In the genomic region with DNA sequence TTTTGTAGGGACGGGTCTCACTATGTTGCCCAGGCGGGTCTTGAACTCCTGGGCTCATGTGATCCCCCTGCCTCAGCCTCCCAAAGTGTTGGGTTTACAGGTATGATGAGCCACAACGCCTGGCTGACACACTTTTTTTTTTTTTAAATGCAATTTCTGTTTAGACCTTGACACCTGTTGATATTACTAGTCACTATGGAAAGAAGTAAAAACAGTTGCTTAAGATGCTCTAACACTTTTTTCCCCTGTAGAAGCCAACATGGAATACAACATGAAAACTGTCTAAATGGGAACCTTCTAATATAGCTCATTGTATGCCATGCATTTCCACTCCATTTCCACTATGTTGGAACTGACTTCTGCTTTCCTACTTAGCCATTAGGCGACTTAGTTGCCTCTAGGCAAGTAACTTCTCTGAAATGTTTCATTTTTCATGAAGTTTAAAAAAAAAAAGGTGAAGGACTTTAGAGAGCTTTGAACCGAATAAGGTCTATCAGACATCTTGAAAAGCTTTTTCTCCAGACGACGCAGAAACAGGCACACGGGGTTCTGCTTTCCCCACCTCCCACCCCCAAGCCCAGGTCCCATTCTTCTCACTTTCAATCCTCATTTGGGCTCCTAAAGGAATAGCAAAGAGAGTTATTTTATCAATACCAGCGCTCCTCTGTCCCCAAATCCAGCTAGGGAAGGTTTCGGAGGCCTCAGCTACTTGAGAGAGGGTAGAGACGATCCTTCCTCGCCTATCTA, we compare ENCODE assay signal across 8 cellular contexts. TPM values are rescaled to one million over a fixed set of nuclear protein-coding genes. Genes with fewer than 3 reads are reported as not detected.
DNase-seq lines count a peak whose midpoint lies in the region; ATAC-seq and TF ChIP-seq lines count a peak whose summit lies in the region.

No MANE protein-coding gene starts in this region.

- no peak for TF ChIP-seq CTCF in BJ (IDR thresholded peaks at IDR 0.05; ENCODE audit: insufficient read depth, low read depth, low read length)
- no peak for TF ChIP-seq CTCF in mammary epithelial cell (conservative IDR thresholded peaks at IDR 0.05 in 1 of 2, IDR thresholded peaks at IDR 0.05 in 1 of 2; ENCODE audit: extremely low read depth in 1 of 2, insufficient read depth in 1 of 2, low read depth in 1 of 2, low read length in 2 of 2)
- no peak for TF ChIP-seq CTCF in lower leg skin (IDR thresholded peaks at IDR 0.05)
- TF ChIP-seq CTCF in transverse colon (IDR thresholded peaks at IDR 0.05) = no peak
- TF ChIP-seq CTCF in GM13976 (IDR thresholded peaks at IDR 0.05; ENCODE audit: borderline replicate concordance, control extremely low read depth, extremely low read depth, insufficient read depth, missing control alignments) = no peak

- H3K27me3 ChIP-seq in BJ (ENCODE audit: control insufficient read depth, insufficient read depth, low read length) = no peaks in the 10 kb centered on the region
- no peaks in the 10 kb centered on the region for H3K27me3 ChIP-seq in mammary epithelial cell (ENCODE audit: insufficient read depth, low read length)
- no peaks in the 10 kb centered on the region for H3K27me3 ChIP-seq in transverse colon

- 40% methylated on average over 8 of the region's 12 CpGs for WGBS in mammary epithelial cell (ENCODE audit: low coverage, missing lambda C conversion rate)
- 14 to 15% methylated on average over 12 of the region's 12 CpGs for WGBS in lower leg skin, 2 donors
- 5 to 14% methylated on average over 6 to 12 of the region's 12 CpGs for WGBS in transverse colon (ENCODE audit: low coverage in 1 of 2), 2 donors

- peak overlapping the region; percentile 96 for H3K9ac ChIP-seq in mammary epithelial cell (ENCODE audit: insufficient read depth, low read length)

- peak; percentile 4 for ATAC-seq in GM19395 (IDR thresholded peaks at IDR 0.05; ENCODE audit: unreplicated experiment)

- peak overlapping the region; percentile 95 for H2AFZ ChIP-seq in mammary epithelial cell (ENCODE audit: low read depth, low read length)

- H3K9me3 ChIP-seq in mammary epithelial cell (replicated peaks; ENCODE audit: insufficient read depth, low read length) = no peaks in the 10 kb centered on the region
- H3K9me3 ChIP-seq in transverse colon = no peaks in the 10 kb centered on the region

- TF ChIP-seq POLR2A in lower leg skin (IDR thresholded peaks at IDR 0.05) (no peak), transverse colon (IDR thresholded peaks at IDR 0.05) (no peak)

- H3K4me2 ChIP-seq in mammary epithelial cell (ENCODE audit: insufficient read depth, low read depth, low read length) = peak overlapping the region; percentile 86

- DNase-seq in BJ (ENCODE audit: low read depth) (no peak), NCI-H2029 (lab: John Stamatoyannopoulos, UW) (peak; percentile 9), mammary epithelial cell (no peak), lower leg skin (ENCODE audit: low spot score in 2 of 2) (no peak), transverse colon (no peak), GM13976 (ENCODE audit: low spot score) (no peak)
- DNase-seq in stimulated activated CD4-positive, alpha-beta T cell treated with anti-CD3 and anti-CD28 coated beads, Interleukin-4, amount 100 ng/mL, for 1 hour = no peak

- H3K4me3 ChIP-seq in BJ (ENCODE audit: low read depth, low read length) = peak overlapping the region; percentile 93
- H3K4me3 ChIP-seq in mammary epithelial cell (replicated peaks in 1 of 3; ENCODE audit: insufficient read depth in 1 of 3, low read depth in 2 of 3, low read length in 3 of 3) = peak overlapping the region; percentile 87 to 97 (median 96)
- peak overlapping the region; percentile 96 for H3K4me3 ChIP-seq in lower leg skin (ENCODE audit: low read depth, poor library complexity, severe bottlenecking)
- peak overlapping the region; percentile 82 to 96 (median 90) for H3K4me3 ChIP-seq in transverse colon

- CTCF ChIA-PET in BJ (lab: Yijun Ruan, JAX) (interaction anchor here (1.1 kb wide), 1 partner anchor 9 kb away, joined by 3 read pairs; no protein-coding TSS in a partner anchor), mammary epithelial cell (lab: Charles Lee; ENCODE audit: low non-redundant PET) (interaction anchor here (0.6 to 0.9 kb wide), 2 partner anchors 40 to 942 kb away, joined by 4 to 5 read pairs; no protein-coding TSS in a partner anchor)

- H3K36me3 ChIP-seq in BJ (ENCODE audit: control insufficient read depth, insufficient read depth, low read length) = no peaks in the 10 kb centered on the region
- no peaks in the 10 kb centered on the region for H3K36me3 ChIP-seq in mammary epithelial cell (ENCODE audit: insufficient read depth, low read length)
- H3K36me3 ChIP-seq in transverse colon = no peaks in the 10 kb centered on the region

- H3K79me2 ChIP-seq in mammary epithelial cell (ENCODE audit: insufficient read depth, low read length) = peaks cover 61% of the 10 kb centered on the region

- intact Hi-C loops in mammary epithelial cell (cut with micrococcal nuclease) (loop anchor here (1.0 to 5.0 kb wide), 3 partner anchors 20 to 263 kb away; a partner anchor contains a TSS), lower leg skin (cut with DNase I; ENCODE audit: low total_unique reads) (no loop called here), transverse colon (cut with DNase I; ENCODE audit: low total_unique reads) (no loop called here)

- H3K27ac ChIP-seq in mammary epithelial cell (ENCODE audit: insufficient read depth, low read depth, low read length) (peak overlapping the region; percentile 92), transverse colon (peak overlapping the region; percentile 95 to 96 (median 96))

- BruUV-seq in mammary epithelial cell (replicated peaks; lab: Mats Ljungman, UMichigan) = TSS peak; percentile 79

- dilution Hi-C loops in mammary epithelial cell (cut with HindIII; ENCODE audit: low sequenced_read_pairs) = no loop called here

- H3K4me1 ChIP-seq in mammary epithelial cell (ENCODE audit: insufficient read depth, low read length) (peaks cover 21% of the 10 kb centered on the region), transverse colon (peaks cover 0 to 42% (median 16%) of the 10 kb centered on the region in 4 donors)

- in situ Hi-C loops in mammary epithelial cell (cut with MboI; ENCODE audit: low sequenced_read_pairs in 2 of 2) (loop anchor here in 1 of 2 donors (5.0 kb wide), 1 partner anchor 43 kb away; no protein-coding TSS in a partner anchor), transverse colon (cut with MboI; ENCODE audit: low pct_ligation_motif_present in 1 of 4, low pct_unique_long_range_greater_than_20kb in 1 of 4, low sequenced_read_pairs in 3 of 4) (no loop called here), GM13976 (cut with MboI; ENCODE audit: low sequenced_read_pairs, unreplicated experiment) (no loop called here)

- TF ChIP-seq EP300 in transverse colon (IDR thresholded peaks at IDR 0.05; ENCODE audit: low read depth) = no peak

- POLR2A ChIA-PET in BJ (lab: Charles Lee) = interaction anchor here (0.5 to 0.7 kb wide), 2 partner anchors 25 to 512 kb away, joined by 3 to 5 read pairs; no protein-coding TSS in a partner anchor

- peaks cover 5% of the 10 kb centered on the region for H4K20me1 ChIP-seq in mammary epithelial cell (ENCODE audit: insufficient read depth, low read length)

RNA-seq across cellular contexts. Expression of a gene that starts 0.6 kb away (rescaled TPM):
- polyA plus RNA-seq in BJ (2011; rRNA removed) (23.3 and 41.4 TPM in 2 replicates), mammary epithelial cell (25.7 TPM)
- polyA minus RNA-seq in BJ (2011; rRNA and poly(A)+ RNA removed) = 25.6 and 30.3 TPM in 2 replicates
- total RNA-seq in mammary epithelial cell (10 to 100 TPM; 35.8 to 79.2 TPM), lower leg skin (10 to 100 TPM; 41.3 to 66.1 (median 52.1) TPM), transverse colon (10 to 100 TPM; 12.3 to 47.5 (median 32.9) TPM)
- polyA minus RNA-seq in mammary epithelial cell = 55.4 TPM
